In genomic region chr11:71267807-71268421, GRCh38 we compare ENCODE assay signal across 17 cellular contexts. TPM values are rescaled to one million over a fixed set of nuclear protein-coding genes. Genes with fewer than 3 reads are reported as not detected.
A peak's percentile ranks its signal among the peaks of the same experiment; 100 is the strongest.
DNase-seq lines count a peak whose midpoint lies in the region; ATAC-seq, FAIRE-seq and TF ChIP-seq lines count a peak whose summit lies in the region.
"Had no signal": no experiment of that assay in that cellular context is flagged by ENCODE, and none has a peak within 500 bp of the region (broad histone marks: within the 10 kb centered on the region; RNA-seq: fewer than 3 reads in every experiment).

No MANE protein-coding gene starts in this region.

- H3K4me2 ChIP-seq in H1 (ENCODE audit: insufficient read depth in 1 of 2, low read depth in 2 of 2, low read length in 2 of 2): no peak overlapping the region
- no peak overlapping the region for H3K4me2 ChIP-seq in mesenchymal stem cell (ENCODE audit: low read length, poor library complexity, severe bottlenecking)

- H2BK12ac ChIP-seq in H1 (ENCODE audit: low read depth, low read length) (peak overlapping the region; percentile 60; the same call in 1 of the 2 replicates), mesenchymal stem cell (ENCODE audit: low read length in 2 of 2) (no peak overlapping the region)

- H3K36me3 ChIP-seq in HEK293 (ENCODE audit: control insufficient read depth in 2 of 2, insufficient read depth in 1 of 2, low read length in 2 of 2) (no peaks in the 10 kb centered on the region), H1 (ENCODE audit: control insufficient read depth in 2 of 4, insufficient read depth in 4 of 4, low read length in 3 of 4) (no peaks in the 10 kb centered on the region), mesenchymal stem cell (ENCODE audit: control insufficient read depth in 1 of 2, insufficient read depth in 2 of 2, low read depth in 1 of 2, low read length in 2 of 2) (no peaks in the 10 kb centered on the region), stomach (no peaks in the 10 kb centered on the region), gastroesophageal sphincter (no peaks in the 10 kb centered on the region)
- H3K36me3 ChIP-seq: HAP-1 had no signal

- ATAC-seq in gastroesophageal sphincter: no peak

- no peak overlapping the region for H2BK120ac ChIP-seq in H1 (replicated peaks; ENCODE audit: low read depth, low read length)
- no peak overlapping the region for H2BK120ac ChIP-seq in mesenchymal stem cell (ENCODE audit: low read depth, low read length)

- POLR2A ChIA-PET in HEK293 (lab: Yijun Ruan, JAX) (no interaction called here), H1 (lab: Charles Lee; ENCODE audit: partially characterized antibody) (interaction anchor here (2.4 to 2.6 kb wide), 2 partner anchors 12 to 21 kb away, joined by 8 to 13 read pairs; no protein-coding TSS in a partner anchor)

- H3K18ac ChIP-seq in H1 (ENCODE audit: extremely low read depth, low read length): no peak overlapping the region; the same call in 1 of the 2 replicates
- no peak overlapping the region for H3K18ac ChIP-seq in mesenchymal stem cell (ENCODE audit: low read depth in 1 of 2, low read length in 2 of 2)

- TF ChIP-seq POLR2A in H1 (IDR thresholded peaks at IDR 0.05; ENCODE audit: control extremely low read depth in 1 of 2, low read depth in 2 of 2, low read length in 2 of 2) (no peak), stomach (IDR thresholded peaks at IDR 0.05) (no peak), gastroesophageal sphincter (IDR thresholded peaks at IDR 0.05) (no peak)

- H3K56ac ChIP-seq in H1 (replicated peaks; ENCODE audit: insufficient read length, low read depth, low read length): no peak overlapping the region

- no peak for TF ChIP-seq RAD21 in H1 (IDR thresholded peaks at IDR 0.05 in 1 of 2, conservative IDR thresholded peaks at IDR 0.05 in 1 of 2; ENCODE audit: low read depth in 2 of 2, low read length in 2 of 2)

- intact Hi-C loops in stomach (cut with DNase I; ENCODE audit: low total_unique reads): no loop called here

- no peak overlapping the region for H3K4me3 ChIP-seq in HEK293 (ENCODE audit: low read depth, low read length)
- H3K4me3 ChIP-seq in H1 (ENCODE audit: extremely low read depth in 1 of 4, insufficient read depth in 2 of 4, low read depth in 3 of 4, low read length in 4 of 4): no peak overlapping the region
- no peak overlapping the region for H3K4me3 ChIP-seq in mesenchymal stem cell (ENCODE audit: insufficient read depth in 1 of 2, low read depth in 1 of 2, low read length in 2 of 2)
- no peak overlapping the region for H3K4me3 ChIP-seq in stomach
- no peak overlapping the region for H3K4me3 ChIP-seq in gastroesophageal sphincter
- H3K4me3 ChIP-seq: HAP-1 had no signal

- TF ChIP-seq EP300 in H1 (IDR thresholded peaks at IDR 0.05; ENCODE audit: borderline replicate concordance in 1 of 2, low read depth in 2 of 2, low read length in 2 of 2) (no peak), stomach (IDR thresholded peaks at IDR 0.05) (no peak), gastroesophageal sphincter (IDR thresholded peaks at IDR 0.05) (no peak)

- H2AFZ ChIP-seq in H1 (ENCODE audit: low read length) (no peak overlapping the region), mesenchymal stem cell (ENCODE audit: low read depth, low read length) (no peak overlapping the region)

- H2BK15ac ChIP-seq in H1 (ENCODE audit: low read length) (no peak overlapping the region), mesenchymal stem cell (ENCODE audit: low read depth, poor library complexity, severe bottlenecking) (no peak overlapping the region)

- H3K4me1 ChIP-seq in HEK293 (ENCODE audit: control insufficient read depth, insufficient read depth, low read length): no peaks in the 10 kb centered on the region
- peaks cover 2 to 10% (median 5%) of the 10 kb centered on the region in 4 experiments for H3K4me1 ChIP-seq in H1 (replicated peaks in 1 of 4; ENCODE audit: control insufficient read depth in 3 of 4, insufficient read depth in 4 of 4, low read length in 3 of 4)
- peaks cover 25% of the 10 kb centered on the region for H3K4me1 ChIP-seq in mesenchymal stem cell (ENCODE audit: control insufficient read depth, insufficient read depth, low read depth, low read length)
- peaks cover 0 to 21% (median 7%) of the 10 kb centered on the region in 4 donors for H3K4me1 ChIP-seq in stomach
- no peaks in the 10 kb centered on the region for H3K4me1 ChIP-seq in gastroesophageal sphincter
- H3K4me1 ChIP-seq: HAP-1 had no signal

- H4K91ac ChIP-seq in H1 (replicated peaks; ENCODE audit: insufficient read length, low read length) (no peak overlapping the region), mesenchymal stem cell (ENCODE audit: low read length) (no peak overlapping the region)

- no peaks in the 10 kb centered on the region for H4K20me1 ChIP-seq in H1 (replicated peaks in 1 of 2; ENCODE audit: control insufficient read depth in 1 of 2, insufficient read depth in 2 of 2, low read length in 2 of 2)

- WGBS in H1 (ENCODE audit: extremely low coverage in 1 of 2, insufficient coverage in 1 of 2, insufficient read length in 1 of 2, insufficient replicate concordance in 2 of 2, low coverage in 1 of 2, low lambda C conversion rate in 2 of 2, missing lambda C conversion rate in 1 of 2), 2 experiments: 80% methylated on average over 15 of the region's 15 CpGs; no CpG with 5 or more reads in 1 of the 2 experiments
- 74% methylated on average over 15 of the region's 15 CpGs for WGBS in mesenchymal stem cell
- 39 to 75% (median 64%) methylated on average over 8 to 15 of the region's 15 CpGs for WGBS in stomach, 5 donors
- 67% methylated on average over 8 of the region's 15 CpGs; no CpG with 5 or more reads in 1 of the 2 donors for WGBS in gastroesophageal sphincter (ENCODE audit: low coverage in 1 of 2), 2 donors

- H3K27me3 ChIP-seq in H1 (replicated peaks in 1 of 4; ENCODE audit: control insufficient read depth in 3 of 4, extremely low read depth in 1 of 4, insufficient read depth in 3 of 4, low read length in 3 of 4) (no peaks in the 10 kb centered on the region; a peak in 2 of 7 replicates), mesenchymal stem cell (ENCODE audit: control insufficient read depth in 1 of 2, insufficient read depth in 1 of 2, low read length in 2 of 2) (peaks cover 0 to 60% of the 10 kb centered on the region in 2 experiments), stomach (peaks cover 0 to 21% (median 0%) of the 10 kb centered on the region in 3 donors), gastroesophageal sphincter (peaks cover 46% of the 10 kb centered on the region)

- CTCF ChIA-PET in HEK293 (lab: Yijun Ruan, JAX) (interaction anchor here (0.5 kb wide), 1 partner anchor 179 kb away, joined by 3 read pairs; no protein-coding TSS in a partner anchor), H1 (lab: Charles Lee; ENCODE audit: partially characterized antibody) (interaction anchor here (0.8 to 1.0 kb wide), 2 partner anchors 9 to 35 kb away, joined by 3 to 4 read pairs; no protein-coding TSS in a partner anchor)

- no peak overlapping the region for H3K4ac ChIP-seq in H1 (replicated peaks; ENCODE audit: insufficient read length, low read depth, low read length)
- no peak overlapping the region for H3K4ac ChIP-seq in mesenchymal stem cell (ENCODE audit: low read depth in 1 of 2, low read length in 2 of 2)

- no peak for FAIRE-seq in H1 (lab: Jason Lieb, UNC)

- H4K5ac ChIP-seq in H1 (ENCODE audit: insufficient read length, low read depth, low read length): no peak overlapping the region

- no peak overlapping the region for H2BK20ac ChIP-seq in H1 (ENCODE audit: low read length)

- TF ChIP-seq CTCF in HEK293 (tag by site-specific recombination; IDR thresholded peaks at IDR 0.05) (no peak), H1 (IDR thresholded peaks at IDR 0.05; ENCODE audit: control extremely low read depth in 1 of 3, insufficient read depth in 1 of 3, low read depth in 1 of 3, low read length in 3 of 3) (no peak), stomach (IDR thresholded peaks at IDR 0.05) (no peak), gastroesophageal sphincter (IDR thresholded peaks at IDR 0.05) (no peak)

- H3K9me3 ChIP-seq in HEK293 (ENCODE audit: control insufficient read depth, insufficient read depth, low read depth, low read length) (no peaks in the 10 kb centered on the region), H1 (ENCODE audit: insufficient read depth in 2 of 2, low read depth in 1 of 2, low read length in 1 of 2) (no peaks in the 10 kb centered on the region), mesenchymal stem cell (ENCODE audit: control insufficient read depth, low read length) (peaks cover 2% of the 10 kb centered on the region), stomach (peaks cover 0 to 5% (median 0%) of the 10 kb centered on the region in 4 donors), gastroesophageal sphincter (peaks cover 0 to 9% (median 0%) of the 10 kb centered on the region in 3 donors)
- H3K9me3 ChIP-seq: HAP-1 had no signal

- H3K23ac ChIP-seq in H1 (ENCODE audit: insufficient read length) (no peak overlapping the region), mesenchymal stem cell (ENCODE audit: low read length in 2 of 2) (no peak overlapping the region)

- no peak overlapping the region for H3K9ac ChIP-seq in H1 (replicated peaks in 1 of 4; ENCODE audit: extremely low read depth in 1 of 4, low read depth in 3 of 4, low read length in 3 of 4)
- no peak overlapping the region for H3K9ac ChIP-seq in mesenchymal stem cell (ENCODE audit: low read length)

- H3K79me2 ChIP-seq in H1 (ENCODE audit: control insufficient read depth in 1 of 2, insufficient read depth in 2 of 2, low read length in 2 of 2): no peaks in the 10 kb centered on the region

- 0 out of 2 replicates have a peak overlapping the region, but pooled peaks have one; percentile 41 for H4K8ac ChIP-seq in H1 (ENCODE audit: extremely low read depth, insufficient read depth, low read length)
- no peak overlapping the region for H4K8ac ChIP-seq in mesenchymal stem cell (ENCODE audit: low read length)

- peak in 1 of 2 experiments; percentile 41 for DNase-seq in H1 (ENCODE audit: low read depth in 1 of 2, low spot score in 2 of 2)
- no peak for DNase-seq in mesenchymal stem cell
- DNase-seq in stomach: peak; percentile 23
- no peak for DNase-seq in central memory CD4-positive, alpha-beta T cell
- no peak for DNase-seq in stimulated activated CD4-positive, alpha-beta T cell treated with anti-CD3 and anti-CD28 coated beads, Interleukin-4, amount 100 ng/mL, for 1 hour
- DNase-seq: CD4-positive, alpha-beta T cell; DMS79 treated with DMSO at 0.1 percent for 48 hours; IMR-90; NCI-H1417 treated with DMSO at 0.1 percent for 48 hours; NCI-H2029; NCI-H2171; NCI-H748 treated with DMSO at 0.1 percent for 48 hours; RPMI8226 had no signal

- H3K27ac ChIP-seq in HEK293 (ENCODE audit: extremely low read depth, low read depth, low read length) (no peak overlapping the region), H1 (ENCODE audit: low read depth, low read length) (no peak overlapping the region), mesenchymal stem cell (ENCODE audit: low read length, poor library complexity, severe bottlenecking) (no peak overlapping the region), stomach (no peak overlapping the region), gastroesophageal sphincter (no peak overlapping the region)

- H3K23me2 ChIP-seq in H1 (ENCODE audit: low read depth, low read length): 0 out of 2 replicates have a peak, but pooled peaks cover 2% of the 10 kb centered on the region

- no peak overlapping the region for H2AK5ac ChIP-seq in H1 (ENCODE audit: low read depth, low read length)
- peak overlapping the region; percentile 35 for H2AK5ac ChIP-seq in mesenchymal stem cell (ENCODE audit: low read length, severe bottlenecking)

- H3K14ac ChIP-seq in H1 (ENCODE audit: insufficient read length): no peak overlapping the region
- H3K14ac ChIP-seq in mesenchymal stem cell (ENCODE audit: low read length in 2 of 2): no peak overlapping the region

- H2BK5ac ChIP-seq in H1 (ENCODE audit: low read depth, low read length): no peak overlapping the region
- no peak overlapping the region for H2BK5ac ChIP-seq in mesenchymal stem cell (ENCODE audit: low read depth, low read length, poor library complexity, severe bottlenecking)

- H3K79me1 ChIP-seq in H1 (ENCODE audit: low read depth, low read length) (no peaks in the 10 kb centered on the region), mesenchymal stem cell (replicated peaks; ENCODE audit: low read length, poor library complexity, severe bottlenecking) (no peaks in the 10 kb centered on the region)

RNA-seq across cellular contexts. Expression of gene SHANK2, which starts 15.5 kb away (rescaled TPM):
- 52.9 and 54.2 TPM in 2 replicates for total RNA-seq in H1 (2021; fragmentation: NEBNext Ultra II Directional; extraction: Animal tissue kit (Norgen Biotek cat#: 25700))
- 10.1 and 15.5 TPM in 2 replicates for polyA plus RNA-seq in H1 (2011; rRNA removed)
- polyA plus RNA-seq in H1 (2011; cell fraction: cytosol; rRNA removed): 7.8 TPM
- 41.3 TPM for polyA plus RNA-seq in H1 (2011; cell fraction: nucleus; rRNA removed)
- 17.0 to 20.3 TPM (median 18.5 TPM) in 4 replicates for polyA plus RNA-seq in H1 (2012, experiment 1 of 2)
- 2.9 TPM for polyA plus RNA-seq in H1 (2012, experiment 2 of 2)
- 16.9 TPM for polyA plus RNA-seq in H1 (2013, experiment 1 of 2)
- 15.7 TPM for polyA plus RNA-seq in H1 (2013, experiment 2 of 2)
- 46.2 and 59.3 TPM in 2 replicates for polyA minus RNA-seq in H1 (2011; rRNA and poly(A)+ RNA removed)
- polyA minus RNA-seq in H1 (2011; cell fraction: cytosol; rRNA and poly(A)+ RNA removed): 35.2 TPM
- 103 TPM for polyA minus RNA-seq in H1 (2011; cell fraction: nucleus; rRNA and poly(A)+ RNA removed)
- 30.3 TPM for polyA plus RNA-seq in mesenchymal stem cell (2013, experiment 1 of 2)
- polyA plus RNA-seq in mesenchymal stem cell (2013, experiment 2 of 2): 30.2 TPM
- 100 to 1,000 TPM in 1 of 5 donors, 10 to 100 TPM in 4; 15.4 to 126 (median 88.6) TPM for total RNA-seq in stomach
- 1 to 10 TPM; 1.6 to 6.2 (median 2.1) TPM for polyA plus RNA-seq in stomach
- 10 to 100 TPM in 3 of 4 donors, 1 to 10 TPM in 1; 1.6 to 14.5 (median 13.8) TPM for total RNA-seq in gastroesophageal sphincter
- total RNA-seq: CD4-positive, alpha-beta T cell; G401 had no signal
